ENCODE assay signal across 1 cellular context in genomic region chr1:21324368-21325137, GRCh38.
TF ChIP-seq lines count a peak whose summit lies in the region.

No MANE protein-coding gene starts in this region.

TF ChIP-seq in HEK293, 187 proteins besides CTCF, POLR2A, EP300 and RAD21 (continued from another document and continues in another):
- TF ChIP-seq PRDM6 (tag by site-specific recombination; IDR thresholded peaks at IDR 0.05) (peak; percentile 71; the same call in 1 of the 2 replicates), ZNF76 (tag by site-specific recombination; IDR thresholded peaks at IDR 0.05; ENCODE audit: borderline replicate concordance, low read depth) (no peak), ZSCAN30 (tag by site-specific recombination; IDR thresholded peaks at IDR 0.05) (no peak), ZNF426 (tag by site-specific recombination; IDR thresholded peaks at IDR 0.05) (no peak), ZNF837 (tag by site-specific recombination; IDR thresholded peaks at IDR 0.05) (no peak), TCF7L2 (IDR thresholded peaks at IDR 0.05; ENCODE audit: borderline replicate concordance, low read depth, low read length) (no peak), ZNF423 (tag by site-specific recombination; IDR thresholded peaks at IDR 0.05) (0 out of 2 replicates have a peak, but pooled peaks have one; percentile 24), SCRT2 (tag by site-specific recombination; IDR thresholded peaks at IDR 0.05) (no peak), ZBTB8A (tag by site-specific recombination; IDR thresholded peaks at IDR 0.05) (peak; percentile 66), ZNF510 (tag by site-specific recombination; IDR thresholded peaks at IDR 0.05; ENCODE audit: insufficient replicate concordance) (no peak), ZNF660 (tag by site-specific recombination; IDR thresholded peaks at IDR 0.05) (peak; percentile 93), ZNF140 (tag by site-specific recombination; IDR thresholded peaks at IDR 0.05) (no peak), ZNF596 (tag by site-specific recombination; IDR thresholded peaks at IDR 0.05) (no peak), ZXDB (tag by site-specific recombination; IDR thresholded peaks at IDR 0.05) (peak; percentile 72), ZFP69B (tag by site-specific recombination; IDR thresholded peaks at IDR 0.05) (peak; percentile 92), PRDM10 (tag by site-specific recombination; IDR thresholded peaks at IDR 0.05) (peak; percentile 93), KLF10 (tag by site-specific recombination; IDR thresholded peaks at IDR 0.05) (peak; percentile 65; the same call in 1 of the 2 replicates), SP2 (tag by site-specific recombination; IDR thresholded peaks at IDR 0.05) (peak; percentile 52; the same call in 1 of the 2 replicates), TSHZ1 (tag by site-specific recombination; IDR thresholded peaks at IDR 0.05; ENCODE audit: borderline replicate concordance) (no peak), ZNF112 (tag by site-specific recombination; IDR thresholded peaks at IDR 0.05) (no peak), INSM2 (tag by site-specific recombination; IDR thresholded peaks at IDR 0.05) (peak; percentile 87; the same call in 1 of the 2 replicates), YY1 (tag by site-specific recombination; IDR thresholded peaks at IDR 0.05) (no peak), ZNF394 (tag by site-specific recombination; IDR thresholded peaks at IDR 0.05; ENCODE audit: borderline replicate concordance) (peak; percentile 38; the same call in 1 of the 2 replicates), WT1 (tag by site-specific recombination; IDR thresholded peaks at IDR 0.05) (peak; percentile 59; the same call in 1 of the 2 replicates), ZNF548 (tag by site-specific recombination; IDR thresholded peaks at IDR 0.05) (no peak), ZBTB17 (tag by site-specific recombination; IDR thresholded peaks at IDR 0.05) (peak; percentile 76), GLIS1 (tag by site-specific recombination; IDR thresholded peaks at IDR 0.05) (peak; percentile 76), ZNF670 (tag by site-specific recombination; IDR thresholded peaks at IDR 0.05; ENCODE audit: low read depth) (no peak), ZNF174 (tag by site-specific recombination; IDR thresholded peaks at IDR 0.05) (no peak), ZNF274 (IDR thresholded peaks at IDR 0.05; ENCODE audit: low read length) (no peak), ZNF274 (tag by site-specific recombination; IDR thresholded peaks at IDR 0.05; ENCODE audit: borderline replicate concordance) (no peak), EGR2 (tag by site-specific recombination; IDR thresholded peaks at IDR 0.05; ENCODE audit: low read depth) (peak; percentile 91), ZNF10 (tag by site-specific recombination; IDR thresholded peaks at IDR 0.05) (0 out of 2 replicates have a peak, but pooled peaks have one; percentile 22), ZNF184 (tag by site-specific recombination; IDR thresholded peaks at IDR 0.05) (peak; percentile 45; the same call in 1 of the 2 replicates), ZFP37 (tag by site-specific recombination; IDR thresholded peaks at IDR 0.05) (peak; percentile 63; the same call in 1 of the 2 replicates), ZNF580 (tag by site-specific recombination; IDR thresholded peaks at IDR 0.05) (no peak), ZNF561 (tag by site-specific recombination; IDR thresholded peaks at IDR 0.05; ENCODE audit: borderline replicate concordance) (peak; percentile 77; the same call in 1 of the 2 replicates), ZNF280C (tag by site-specific recombination; IDR thresholded peaks at IDR 0.05) (no peak), ZNF433 (tag by site-specific recombination; IDR thresholded peaks at IDR 0.05; ENCODE audit: low read depth) (no peak), ZNF24 (tag by site-specific recombination; IDR thresholded peaks at IDR 0.05) (no peak), KLF17 (tag by site-specific recombination; IDR thresholded peaks at IDR 0.05) (peak; percentile 88), ZNF629 (tag by site-specific recombination; IDR thresholded peaks at IDR 0.05) (peak; percentile 80), TRIM28 (IDR thresholded peaks at IDR 0.05; ENCODE audit: borderline replicate concordance, low read length) (peak; percentile 77; the same call in 1 of the 2 replicates), ZNF555 (tag by site-specific recombination; conservative IDR thresholded peaks at IDR 0.05) (no peak), KLF9 (tag by site-specific recombination; IDR thresholded peaks at IDR 0.05; ENCODE audit: low read depth) (peak; percentile 52; the same call in 1 of the 2 replicates), PATZ1 (tag by site-specific recombination; IDR thresholded peaks at IDR 0.05) (peak; percentile 95), ZNF302 (tag by site-specific recombination; IDR thresholded peaks at IDR 0.05; ENCODE audit: low read depth) (no peak), OVOL3 (tag by site-specific recombination; IDR thresholded peaks at IDR 0.05) (no peak), MEIS1 (CRISPR knock-in tag; IDR thresholded peaks at IDR 0.05; ENCODE audit: borderline replicate concordance) (no peak), GLI2 (tag by site-specific recombination; IDR thresholded peaks at IDR 0.05; ENCODE audit: borderline replicate concordance, low read depth) (no peak)
